Comparison of ENCODE assay signal across 1 cellular context in genomic region chrX:48736303-48736702, GRCh38.
TF ChIP-seq lines count a peak whose summit lies in the region.

No MANE protein-coding gene starts in this region.

TF ChIP-seq in GM12878, 131 proteins besides CTCF, POLR2A, EP300 and RAD21:
- TF ChIP-seq ZBTB33 (IDR thresholded peaks at IDR 0.05) (no peak), ZNF592 (IDR thresholded peaks at IDR 0.05) (no peak), STAT1 (conservative IDR thresholded peaks at IDR 0.05) (no peak), RELA (IDR thresholded peaks at IDR 0.05; ENCODE audit: borderline replicate concordance, partially characterized antibody) (no peak), CREM (IDR thresholded peaks at IDR 0.05; ENCODE audit: low read depth) (no peak), TCF7 (IDR thresholded peaks at IDR 0.05; ENCODE audit: borderline replicate concordance) (no peak), BCL3 (IDR thresholded peaks at IDR 0.05; ENCODE audit: borderline replicate concordance, insufficient read depth, low read depth, low read length, poor library complexity, severe bottlenecking) (no peak), ZBED1 (IDR thresholded peaks at IDR 0.05; ENCODE audit: borderline replicate concordance) (no peak), CHD4 (IDR thresholded peaks at IDR 0.05) (no peak), ZNF384 (IDR thresholded peaks at IDR 0.05; ENCODE audit: borderline replicate concordance, low read depth, low read length) (no peak)
